ENCODE assay signal across 8 cellular contexts in genomic region chr11:117816151-117816741, GRCh38. TPM values are rescaled to one million over a fixed set of nuclear protein-coding genes. Genes with fewer than 3 reads are reported as not detected.
DNase-seq lines count a peak whose midpoint lies in the region; ATAC-seq and TF ChIP-seq lines count a peak whose summit lies in the region.

No MANE protein-coding gene starts in this region.

- H3K9me3 ChIP-seq in vagina = no peaks in the 10 kb centered on the region

- no peak for TF ChIP-seq POLR2A in vagina (IDR thresholded peaks at IDR 0.05)

- intact Hi-C loops in activated naive CD4-positive, alpha-beta T cell treated with anti-CD3 and anti-CD28 coated beads for 36 hours (cut with micrococcal nuclease) = loop anchor here (5.0 to 10.0 kb wide), 2 partner anchors 964 to 1041 kb away; partner anchors contain the start of gene BUD13
- intact Hi-C loops in vagina (cut with DNase I) = loop anchor here (10.0 kb wide), 1 partner anchor 391 kb away; no protein-coding TSS in a partner anchor

- H3K27ac ChIP-seq in vagina = peak overlapping the region; percentile 46

- no peaks in the 10 kb centered on the region for H3K36me3 Mint-ChIP-seq in activated naive CD4-positive, alpha-beta T cell treated with anti-CD3 and anti-CD28 coated beads for 36 hours (ENCODE audit: low read depth)
- no peaks in the 10 kb centered on the region for H3K36me3 Mint-ChIP-seq in activated CD4-positive, alpha-beta memory T cell treated with anti-CD3 and anti-CD28 coated beads, Interleukin-2, amount 10 ng/mL, durations not matched to agents 7 days and 5 days (ENCODE audit: low read depth)

- CTCF ChIA-PET in activated naive CD4-positive, alpha-beta T cell treated with anti-CD3 and anti-CD28 coated beads for 36 hours (lab: Charles Lee) = interaction anchor here (0.6 to 13.2 kb wide), 19 partner anchors 7 to 391 kb away, joined by 3 to 258 read pairs (median 5); no protein-coding TSS in a partner anchor
- CTCF ChIA-PET in activated CD4-positive, alpha-beta memory T cell treated with anti-CD3 and anti-CD28 coated beads, Interleukin-2, amount 10 ng/mL, durations not matched to agents 7 days and 5 days (lab: Charles Lee) = interaction anchor here (0.6 to 10.3 kb wide), 19 partner anchors 8 to 390 kb away, joined by 3 to 189 read pairs (median 6); partner anchors contain the start of genes FXYD2 and IL10RA

- no peaks in the 10 kb centered on the region for H3K27me3 Mint-ChIP-seq in activated naive CD4-positive, alpha-beta T cell treated with anti-CD3 and anti-CD28 coated beads for 36 hours (ENCODE audit: low read depth)
- peaks cover 3% of the 10 kb centered on the region for H3K27me3 Mint-ChIP-seq in activated CD4-positive, alpha-beta memory T cell treated with anti-CD3 and anti-CD28 coated beads, Interleukin-2, amount 10 ng/mL, durations not matched to agents 7 days and 5 days

- no peak overlapping the region for H3K4me3 ChIP-seq in vagina

- H3K27me3 ChIP-seq in vagina = no peaks in the 10 kb centered on the region

- H3K36me3 ChIP-seq in vagina = no peaks in the 10 kb centered on the region

- ATAC-seq in HG03196 (IDR thresholded peaks at IDR 0.05; ENCODE audit: unreplicated experiment) (no peak), HG03097 (IDR thresholded peaks at IDR 0.05; ENCODE audit: low FRiP score, unreplicated experiment) (no peak)

- peak overlapping the region; percentile 46 for H3K4me3 Mint-ChIP-seq in activated naive CD4-positive, alpha-beta T cell treated with anti-CD3 and anti-CD28 coated beads for 36 hours
- no peak overlapping the region for H3K4me3 Mint-ChIP-seq in activated CD4-positive, alpha-beta memory T cell treated with anti-CD3 and anti-CD28 coated beads, Interleukin-2, amount 10 ng/mL, durations not matched to agents 7 days and 5 days

- H3K4me1 Mint-ChIP-seq in activated naive CD4-positive, alpha-beta T cell treated with anti-CD3 and anti-CD28 coated beads for 36 hours (ENCODE audit: low read depth) = peaks cover 58% of the 10 kb centered on the region
- H3K4me1 Mint-ChIP-seq in activated CD4-positive, alpha-beta memory T cell treated with anti-CD3 and anti-CD28 coated beads, Interleukin-2, amount 10 ng/mL, durations not matched to agents 7 days and 5 days = peaks cover 58% of the 10 kb centered on the region

- TF ChIP-seq CTCF in vagina (IDR thresholded peaks at IDR 0.05) = no peak

- H3K9me3 Mint-ChIP-seq in activated naive CD4-positive, alpha-beta T cell treated with anti-CD3 and anti-CD28 coated beads for 36 hours = no peaks in the 10 kb centered on the region
- H3K9me3 Mint-ChIP-seq in activated CD4-positive, alpha-beta memory T cell treated with anti-CD3 and anti-CD28 coated beads, Interleukin-2, amount 10 ng/mL, durations not matched to agents 7 days and 5 days = no peaks in the 10 kb centered on the region

- DNase-seq in activated naive CD4-positive, alpha-beta T cell treated with anti-CD3 and anti-CD28 coated beads for 36 hours = peak; percentile 15
- DNase-seq in activated naive CD4-positive, alpha-beta T cell (lab: John Stamatoyannopoulos, UW) = no peak
- DNase-seq in activated CD4-positive, alpha-beta memory T cell treated with anti-CD3 and anti-CD28 coated beads, Interleukin-2, amount 10 ng/mL, durations not matched to agents 7 days and 5 days = no peak
- DNase-seq in iris pigment epithelial cell (ENCODE audit: low read depth) = peak; percentile 28
- DNase-seq in vagina (ENCODE audit: extremely low spot score in 2 of 2) = no peak
- DNase-seq in NCI-H524 treated with DMSO at 0.1 percent for 48 hours (lab: John Stamatoyannopoulos, UW) = no peak

- peak overlapping the region; percentile 95 for H3K27ac Mint-ChIP-seq in activated naive CD4-positive, alpha-beta T cell treated with anti-CD3 and anti-CD28 coated beads for 36 hours
- peak overlapping the region; percentile 87 for H3K27ac Mint-ChIP-seq in activated CD4-positive, alpha-beta memory T cell treated with anti-CD3 and anti-CD28 coated beads, Interleukin-2, amount 10 ng/mL, durations not matched to agents 7 days and 5 days

- H3K4me1 ChIP-seq in vagina = peaks cover 32% of the 10 kb centered on the region

- POLR2A ChIA-PET in activated CD4-positive, alpha-beta memory T cell treated with anti-CD3 and anti-CD28 coated beads, Interleukin-2, amount 10 ng/mL, durations not matched to agents 7 days and 5 days (lab: Charles Lee) = interaction anchor here (1.0 to 4.4 kb wide), 10 partner anchors 8 to 237 kb away, joined by 3 to 32 read pairs (median 10); no protein-coding TSS in a partner anchor

RNA-seq across cellular contexts. Expression of gene FXYD2, which starts 8.3 kb away (rescaled TPM):
- total RNA-seq in activated naive CD4-positive, alpha-beta T cell treated with anti-CD3 and anti-CD28 coated beads for 36 hours = 1 to 10 TPM in 1 of 2 experiments, not detected in 1; 1.1 TPM
- under 1 TPM; 0.33 to 0.48 TPM for total RNA-seq in activated CD4-positive, alpha-beta memory T cell treated with anti-CD3 and anti-CD28 coated beads, Interleukin-2, amount 10 ng/mL, durations not matched to agents 7 days and 5 days
- total RNA-seq in vagina = 2.7 TPM

RNA-seq across cellular contexts. Expression of gene DSCAML1, which starts 19.2 kb away (rescaled TPM):
- total RNA-seq in activated naive CD4-positive, alpha-beta T cell treated with anti-CD3 and anti-CD28 coated beads for 36 hours = under 1 TPM; 0.17 to 0.30 TPM
- under 1 TPM in 1 of 2 experiments, not detected in 1; 0.03 TPM for total RNA-seq in activated CD4-positive, alpha-beta memory T cell treated with anti-CD3 and anti-CD28 coated beads, Interleukin-2, amount 10 ng/mL, durations not matched to agents 7 days and 5 days
- total RNA-seq in vagina = 0.25 TPM

Comparison
In these comparisons a context has a peak if more than half of its experiments do, and no peak if none do; other contexts are left out.
1. DNase-seq: peak in activated naive CD4-positive, alpha-beta T cell treated with anti-CD3 and anti-CD28 coated beads for 36 hours (single experiment) and iris pigment epithelial cell (single experiment); none in activated naive CD4-positive, alpha-beta T cell (0 of 4), activated CD4-positive, alpha-beta memory T cell treated with anti-CD3 and anti-CD28 coated beads, Interleukin-2, amount 10 ng/mL, durations not matched to agents 7 days and 5 days (single experiment), vagina (0 of 2) and NCI-H524 treated with DMSO at 0.1 percent for 48 hours (single experiment).